In genomic region chr10:113183543-113183942, GRCh38 we compare ENCODE assay signal across 29 cellular contexts.
DNase-seq lines count a peak whose midpoint lies in the region; ATAC-seq, FAIRE-seq and TF ChIP-seq lines count a peak whose summit lies in the region.
"Had no signal": no experiment of that assay in that cellular context is flagged by ENCODE, and none has a peak within 500 bp of the region (broad histone marks: within the 10 kb centered on the region; RNA-seq: fewer than 3 reads in every experiment).

No MANE protein-coding gene starts in this region.

- peaks cover 10% of the 10 kb centered on the region for H3K27me3 Mint-ChIP-seq in astrocyte (ENCODE audit: low read depth, unreplicated experiment)
- H3K27me3 Mint-ChIP-seq: CD4-positive, alpha-beta T cell had no signal

- H3K9me3 ChIP-seq in astrocyte (ENCODE audit: insufficient read depth, low read depth, low read length) (no peaks in the 10 kb centered on the region), lung (ENCODE audit: control insufficient read depth in 2 of 2, insufficient read depth in 1 of 2, low read length in 1 of 2) (no peaks in the 10 kb centered on the region), SK-N-SH (no peaks in the 10 kb centered on the region)
- H3K9me3 ChIP-seq: BLaER1, HAP-1 had no signal

- H4K20me1 ChIP-seq in astrocyte (ENCODE audit: insufficient read depth, low read length) (no peaks in the 10 kb centered on the region), SK-N-SH (ENCODE audit: insufficient read depth) (no peaks in the 10 kb centered on the region)
- H4K20me1 ChIP-seq: BLaER1 had no signal

- H3K79me2 ChIP-seq in astrocyte (ENCODE audit: insufficient read depth, low read length): no peaks in the 10 kb centered on the region
- no peaks in the 10 kb centered on the region for H3K79me2 ChIP-seq in SK-N-SH (ENCODE audit: insufficient read depth)

- DNase-seq in astrocyte (ENCODE audit: low read depth) (no peak), ecto neural progenitor cell (ENCODE audit: low spot score) (peak; percentile 35), lung (ENCODE audit: low spot score) (peak; percentile 11), putamen (ENCODE audit: low spot score) (peak; percentile 37), SKM-1 (lab: John Stamatoyannopoulos, UW; ENCODE audit: unreplicated experiment) (no peak), NAMALWA (ENCODE audit: low spot score) (no peak), SK-N-SH (no peak)
- DNase-seq: CD4-positive, alpha-beta T cell; COR-L47; DMS153; KBM-7; MM.1S; NCI-H1092 treated with DMSO at 0.1 percent for 48 hours; NCI-H1436 treated with DMSO at 0.1 percent for 48 hours; NCI-H2029; NCI-H2171; NCI-H526; PC-3; SHP77 treated with DMSO at 0.1 percent for 48 hours had no signal

- TF ChIP-seq RAD21 in SK-N-SH (IDR thresholded peaks at IDR 0.05; ENCODE audit: low read length): no peak

- peaks cover 6% of the 10 kb centered on the region for H3K36me3 Mint-ChIP-seq in astrocyte (ENCODE audit: low read depth, unreplicated experiment)

- no peak overlapping the region for H3K9ac ChIP-seq in astrocyte (ENCODE audit: low read length)
- no peak overlapping the region for H3K9ac ChIP-seq in SK-N-SH
- H3K9ac ChIP-seq: BLaER1 had no signal

- peak overlapping the region; percentile 8 for H2AFZ ChIP-seq in astrocyte (ENCODE audit: low read depth, low read length)
- H2AFZ ChIP-seq in SK-N-SH (ENCODE audit: low read depth): no peak overlapping the region
- H2AFZ ChIP-seq: GM23338 had no signal

- no peak for TF ChIP-seq EP300 in SK-N-SH (IDR thresholded peaks at IDR 0.05; ENCODE audit: borderline replicate concordance in 1 of 2, low read depth in 1 of 2, low read length in 1 of 2)

- H3K27me3 ChIP-seq in astrocyte (ENCODE audit: insufficient read depth, low read length) (peaks cover 2% of the 10 kb centered on the region), lung (ENCODE audit: control insufficient read depth, insufficient read depth) (no peaks in the 10 kb centered on the region), SK-N-SH (ENCODE audit: insufficient read depth) (no peaks in the 10 kb centered on the region)
- H3K27me3 ChIP-seq: BLaER1 had no signal

- H3K36me3 ChIP-seq in astrocyte (ENCODE audit: insufficient read depth, low read length) (no peaks in the 10 kb centered on the region), lung (ENCODE audit: control insufficient read depth in 2 of 2, insufficient read depth in 2 of 2, low read length in 2 of 2) (no peaks in the 10 kb centered on the region), SK-N-SH (replicated peaks in 1 of 2; ENCODE audit: control insufficient read depth in 1 of 2, insufficient read depth in 2 of 2, low read length in 1 of 2) (no peaks in the 10 kb centered on the region)
- H3K36me3 ChIP-seq: BLaER1, HAP-1 had no signal

- H3K4me1 Mint-ChIP-seq in astrocyte (ENCODE audit: low read depth, unreplicated experiment): peaks cover 12% of the 10 kb centered on the region

- no peaks in the 10 kb centered on the region for H3F3A ChIP-seq in SK-N-SH (replicated peaks; ENCODE audit: insufficient read depth)

- H3K27ac ChIP-seq in astrocyte (ENCODE audit: low read depth, low read length) (no peak overlapping the region), lung (ENCODE audit: low read depth in 1 of 2, low read length in 1 of 2) (no peak overlapping the region), SK-N-SH (ENCODE audit: low read depth in 2 of 2, low read length in 1 of 2) (no peak overlapping the region)
- H3K27ac ChIP-seq: BLaER1, HL-60, RWPE1, SK-N-MC had no signal

- H3K4me2 ChIP-seq in astrocyte (ENCODE audit: low read length): no peak overlapping the region
- no peak overlapping the region for H3K4me2 ChIP-seq in SK-N-SH
- H3K4me2 ChIP-seq: BLaER1, GM23338 had no signal

- POLR2A ChIA-PET in SK-N-SH (lab: Yijun Ruan, JAX): no interaction called here

- TF ChIP-seq CTCF in astrocyte (IDR thresholded peaks at IDR 0.05; ENCODE audit: insufficient read depth, low read depth, low read length): no peak
- TF ChIP-seq CTCF in lung (IDR thresholded peaks at IDR 0.05; ENCODE audit: control extremely low read depth, extremely low read depth): no peak
- no peak for TF ChIP-seq CTCF in SK-N-SH (IDR thresholded peaks at IDR 0.05)

- no peaks in the 10 kb centered on the region for H3K9me3 Mint-ChIP-seq in astrocyte (ENCODE audit: unreplicated experiment)
- H3K9me3 Mint-ChIP-seq: CD4-positive, alpha-beta T cell; GM23338 had no signal

- no peak overlapping the region for H3K4me3 Mint-ChIP-seq in astrocyte (ENCODE audit: unreplicated experiment)
- H3K4me3 Mint-ChIP-seq: CD4-positive, alpha-beta T cell; GM23338 had no signal

- ATAC-seq in lung (ENCODE audit: insufficient read depth, low FRiP score): no peak
- ATAC-seq in GM19455 (IDR thresholded peaks at IDR 0.05; ENCODE audit: unreplicated experiment): no peak
- ATAC-seq: GM23338, HepG2, PC-3 had no signal

- 93 to 96% methylated on average over 13 of the region's 13 CpGs for WGBS in lung, 2 donors
- WGBS in SK-N-SH (ENCODE audit: low lambda C conversion rate): 91% methylated on average over 5 of the region's 13 CpGs

- H3K27ac Mint-ChIP-seq in astrocyte (ENCODE audit: unreplicated experiment): no peak overlapping the region
- H3K27ac Mint-ChIP-seq: CD4-positive, alpha-beta T cell; GM23338 had no signal

- no peak for FAIRE-seq in astrocyte (lab: Jason Lieb, UNC)
- FAIRE-seq: G401.6, GM12892, HepG2 had no signal

- CTCF ChIA-PET in SK-N-SH (lab: Yijun Ruan, JAX): interaction anchor here (0.7 kb wide), 1 partner anchor 143 kb away, joined by 3 read pairs; no protein-coding TSS in a partner anchor

- peaks cover 4% of the 10 kb centered on the region for H3K4me1 ChIP-seq in astrocyte (ENCODE audit: insufficient read depth, low read length)
- H3K4me1 ChIP-seq in lung (ENCODE audit: control insufficient read depth in 2 of 2, insufficient read depth in 2 of 2, low read length in 2 of 2): no peaks in the 10 kb centered on the region
- H3K4me1 ChIP-seq in SK-N-SH (ENCODE audit: control insufficient read depth in 1 of 2, insufficient read depth in 2 of 2, low read depth in 1 of 2, low read length in 1 of 2): peaks cover 0 to 25% of the 10 kb centered on the region in 2 experiments; a peak in 2 of 4 replicates
- H3K4me1 ChIP-seq: HAP-1 had no signal

- H3K4me3 ChIP-seq in astrocyte (ENCODE audit: insufficient read depth, low read depth, low read length) (no peak overlapping the region), lung (no peak overlapping the region), SK-N-SH (ENCODE audit: low read depth in 2 of 2, low read length in 1 of 2) (no peak overlapping the region)
- H3K4me3 ChIP-seq: BLaER1, GM23338, HAP-1, SK-N-MC had no signal

- no peaks in the 10 kb centered on the region for H3K9me2 ChIP-seq in SK-N-SH

TF ChIP-seq in SK-N-SH, 30 proteins besides CTCF, POLR2A, EP300 and RAD21:
- no peak for TF ChIP-seq SMC3 (IDR thresholded peaks at IDR 0.05; ENCODE audit: low read depth, low read length)
- no peak for TF ChIP-seq ZBTB33 (IDR thresholded peaks at IDR 0.05; ENCODE audit: borderline replicate concordance, low read depth)
- TF ChIP-seq CHD2 (IDR thresholded peaks at IDR 0.05; ENCODE audit: low read length, partially characterized antibody): no peak
- no peak for TF ChIP-seq RXRA (IDR thresholded peaks at IDR 0.05; ENCODE audit: borderline replicate concordance, low read depth)

Comparison
In these comparisons a context has a peak if more than half of its experiments do, and no peak if none do; other contexts are left out.
1. DNase-seq: peak in ecto neural progenitor cell (single experiment), lung (single experiment) and putamen (single experiment); none in astrocyte (single experiment), SKM-1 (single experiment), NAMALWA (single experiment) and SK-N-SH (single experiment).